1 cellular context compared by ENCODE assay signal in the genomic region with DNA sequence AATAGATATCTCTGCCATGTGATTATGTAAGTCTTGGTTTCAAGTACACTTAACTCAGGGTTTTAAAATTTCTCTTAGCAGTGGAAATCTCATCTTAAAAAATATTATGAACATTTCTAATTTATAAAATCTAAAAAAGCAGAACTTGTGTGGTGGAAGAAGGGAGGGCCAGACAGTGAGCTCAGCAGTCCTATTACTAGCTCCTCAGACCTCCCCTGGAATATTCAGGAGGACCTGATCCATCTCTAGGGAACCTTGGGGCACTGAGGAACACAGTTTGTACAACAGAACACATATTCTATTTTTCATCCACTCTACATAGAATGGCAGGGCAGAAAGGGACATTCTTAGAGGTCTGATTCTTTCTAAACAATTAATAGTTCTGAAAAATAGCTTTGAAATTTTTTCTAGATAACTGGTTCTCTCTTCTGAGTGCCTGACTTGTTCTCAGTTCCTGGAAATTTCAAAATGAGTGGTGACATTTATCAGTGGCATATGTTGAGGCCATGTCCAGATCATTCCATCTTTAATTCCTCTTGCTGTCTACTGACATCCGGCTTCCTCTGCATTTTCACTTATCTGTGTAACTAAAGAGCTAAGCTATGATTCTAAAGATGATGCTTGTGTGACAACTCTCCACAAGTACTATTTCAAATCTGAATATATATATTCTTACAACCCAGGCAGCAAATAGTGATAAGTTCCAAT.
TF ChIP-seq lines count a peak whose summit lies in the region.

No MANE protein-coding gene starts in this region.

TF ChIP-seq in K562, 482 proteins besides CTCF, POLR2A, EP300 and RAD21 (continued from another document):
- TF ChIP-seq, protein P1, sequence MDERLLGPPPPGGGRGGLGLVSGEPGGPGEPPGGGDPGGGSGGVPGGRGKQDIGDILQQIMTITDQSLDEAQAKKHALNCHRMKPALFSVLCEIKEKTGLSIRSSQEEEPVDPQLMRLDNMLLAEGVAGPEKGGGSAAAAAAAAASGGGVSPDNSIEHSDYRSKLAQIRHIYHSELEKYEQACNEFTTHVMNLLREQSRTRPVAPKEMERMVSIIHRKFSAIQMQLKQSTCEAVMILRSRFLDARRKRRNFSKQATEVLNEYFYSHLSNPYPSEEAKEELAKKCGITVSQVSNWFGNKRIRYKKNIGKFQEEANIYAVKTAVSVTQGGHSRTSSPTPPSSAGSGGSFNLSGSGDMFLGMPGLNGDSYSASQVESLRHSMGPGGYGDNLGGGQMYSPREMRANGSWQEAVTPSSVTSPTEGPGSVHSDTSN (CRISPR knock-in tag; IDR thresholded peaks at IDR 0.05; ENCODE audit: low read depth) = no peak
- TF ChIP-seq, protein P1 (tag; conservative IDR thresholded peaks at IDR 0.05; ENCODE audit: low read depth) = peak; percentile 74
